ENCODE assay signal across 23 cellular contexts in the genomic region with DNA sequence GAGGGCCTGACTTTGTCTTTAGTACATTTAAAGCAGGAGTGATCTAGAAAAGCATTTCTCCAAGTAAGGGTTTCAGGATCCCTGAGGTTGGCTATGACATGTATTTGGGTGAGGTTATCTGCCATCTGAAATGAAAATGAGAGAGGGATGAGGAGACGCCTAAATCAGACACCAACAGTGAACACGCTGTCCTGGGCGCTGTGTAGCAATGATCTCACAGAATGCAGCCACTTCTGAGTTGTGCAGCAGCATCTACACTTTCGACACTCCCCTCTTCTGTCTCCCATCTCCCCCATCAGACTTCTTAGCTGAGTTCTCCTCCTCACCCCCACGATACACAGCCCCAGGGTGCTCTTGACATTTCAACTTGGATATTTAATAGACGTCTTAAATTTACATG.
DNase-seq lines count a peak whose midpoint lies in the region; ATAC-seq and TF ChIP-seq lines count a peak whose summit lies in the region.
"Had no signal": no experiment of that assay in that cellular context is flagged by ENCODE, and none has a peak within 500 bp of the region (broad histone marks: within the 10 kb centered on the region; RNA-seq: fewer than 3 reads in every experiment).

No MANE protein-coding gene starts in this region.

- no peak overlapping the region for H3K9ac ChIP-seq in mesenchymal stem cell (ENCODE audit: low read length)
- H3K9ac ChIP-seq in rectal smooth muscle tissue (ENCODE audit: low read length) = no peak overlapping the region
- H3K9ac ChIP-seq in mammary epithelial cell (ENCODE audit: insufficient read depth, low read length) = no peak overlapping the region
- H3K9ac ChIP-seq: BLaER1, GM23248 had no signal

- dilution Hi-C loops in mammary epithelial cell (cut with HindIII; ENCODE audit: low sequenced_read_pairs) = no loop called here

- H3K36me3 ChIP-seq in right atrium auricular region = peaks cover 17% of the 10 kb centered on the region
- peaks cover 20 to 52% of the 10 kb centered on the region in 2 experiments for H3K36me3 ChIP-seq in mesenchymal stem cell (ENCODE audit: control insufficient read depth in 1 of 2, insufficient read depth in 2 of 2, low read depth in 1 of 2, low read length in 2 of 2)
- no peaks in the 10 kb centered on the region for H3K36me3 ChIP-seq in rectal smooth muscle tissue (ENCODE audit: control insufficient read depth, insufficient read depth, low read length)
- no peaks in the 10 kb centered on the region for H3K36me3 ChIP-seq in mammary epithelial cell (ENCODE audit: insufficient read depth, low read length)
- H3K36me3 ChIP-seq: BLaER1, HAP-1, MG63, SJSA1 had no signal

- H2BK15ac ChIP-seq in mesenchymal stem cell (ENCODE audit: low read depth, poor library complexity, severe bottlenecking) = no peak overlapping the region

- no peaks in the 10 kb centered on the region for H3K27me3 ChIP-seq in right atrium auricular region
- no peaks in the 10 kb centered on the region for H3K27me3 ChIP-seq in mesenchymal stem cell (ENCODE audit: control insufficient read depth in 1 of 2, insufficient read depth in 1 of 2, low read length in 2 of 2)
- no peaks in the 10 kb centered on the region for H3K27me3 ChIP-seq in rectal smooth muscle tissue (ENCODE audit: control insufficient read depth, insufficient read depth, low read length)
- no peaks in the 10 kb centered on the region for H3K27me3 ChIP-seq in mammary epithelial cell (ENCODE audit: insufficient read depth, low read length)
- H3K27me3 ChIP-seq: BLaER1, MG63, SJSA1 had no signal

- H3K27ac Mint-ChIP-seq in progenitor cell of endocrine pancreas = no peak overlapping the region
- H3K27ac Mint-ChIP-seq in stimulated activated naive CD8-positive, alpha-beta T cell treated with anti-CD3 and anti-CD28 coated beads, Interleukin-15, amount 100 ng/mL, for 72 hours = no peak overlapping the region

- H3K9me3 ChIP-seq in right atrium auricular region (no peaks in the 10 kb centered on the region), mesenchymal stem cell (ENCODE audit: control insufficient read depth, low read length) (no peaks in the 10 kb centered on the region), mammary epithelial cell (replicated peaks; ENCODE audit: insufficient read depth, low read length) (no peaks in the 10 kb centered on the region)
- H3K9me3 ChIP-seq: BLaER1, HAP-1, MG63, SJSA1 had no signal

- no peak overlapping the region for H3K4me3 Mint-ChIP-seq in progenitor cell of endocrine pancreas (ENCODE audit: low read depth)
- H3K4me3 Mint-ChIP-seq in stimulated activated naive CD8-positive, alpha-beta T cell treated with anti-CD3 and anti-CD28 coated beads, Interleukin-15, amount 100 ng/mL, for 72 hours = no peak overlapping the region

- CTCF ChIA-PET in mammary epithelial cell (lab: Charles Lee; ENCODE audit: low non-redundant PET) = no interaction called here

- TF ChIP-seq CTCF in right atrium auricular region (IDR thresholded peaks at IDR 0.05) (no peak), progenitor cell of endocrine pancreas (IDR thresholded peaks at IDR 0.05; ENCODE audit: unreplicated experiment) (no peak), mammary epithelial cell (conservative IDR thresholded peaks at IDR 0.05 in 1 of 2, IDR thresholded peaks at IDR 0.05 in 1 of 2; ENCODE audit: extremely low read depth in 1 of 2, insufficient read depth in 1 of 2, low read depth in 1 of 2, low read length in 2 of 2) (no peak)

- H3K27me3 Mint-ChIP-seq in progenitor cell of endocrine pancreas = no peaks in the 10 kb centered on the region
- H3K27me3 Mint-ChIP-seq in stimulated activated naive CD8-positive, alpha-beta T cell treated with anti-CD3 and anti-CD28 coated beads, Interleukin-15, amount 100 ng/mL, for 72 hours = no peaks in the 10 kb centered on the region

- no peak overlapping the region for H3K4ac ChIP-seq in mesenchymal stem cell (ENCODE audit: low read depth in 1 of 2, low read length in 2 of 2)

- H3K27ac ChIP-seq in right atrium auricular region = peak overlapping the region; percentile 34 to 35
- H3K27ac ChIP-seq in mesenchymal stem cell (ENCODE audit: low read length, poor library complexity, severe bottlenecking) = peak overlapping the region; percentile 34
- H3K27ac ChIP-seq in rectal smooth muscle tissue (ENCODE audit: low read depth, low read length) = peak overlapping the region; percentile 21
- H3K27ac ChIP-seq in mammary epithelial cell (ENCODE audit: insufficient read depth, low read depth, low read length) = no peak overlapping the region
- H3K27ac ChIP-seq: BLaER1, GM23248, PC-9, SJSA1 had no signal

- in situ Hi-C loops in mammary epithelial cell (cut with MboI; ENCODE audit: low sequenced_read_pairs in 2 of 2) = no loop called here

- DNase-seq in right atrium auricular region (ENCODE audit: low spot score) (peak; percentile 53), left ventricle myocardium superior (no peak), mesenchymal stem cell (no peak), progenitor cell of endocrine pancreas (ENCODE audit: low spot score, unreplicated experiment) (no peak), mammary epithelial cell (no peak)
- no peak for DNase-seq in stimulated activated naive CD8-positive, alpha-beta T cell treated with anti-CD3 and anti-CD28 coated beads, Interleukin-15, amount 100 ng/mL, for 72 hours
- DNase-seq: CD4-positive, CD25-positive, alpha-beta regulatory T cell; GM23248; IMR-90; KG1; MG63; NCI-H1105 treated with DMSO at 0.1 percent for 48 hours; NCI-H146; NCI-H1930; NCI-H2107; NCI-H526 treated with DMSO at 0.1 percent for 48 hours; PC-9 had no signal

- no peaks in the 10 kb centered on the region for H4K20me1 ChIP-seq in mammary epithelial cell (ENCODE audit: insufficient read depth, low read length)
- H4K20me1 ChIP-seq: BLaER1 had no signal

- WGBS in mesenchymal stem cell = 86% methylated on average over 6 of the region's 6 CpGs
- WGBS in mammary epithelial cell (ENCODE audit: low coverage, missing lambda C conversion rate) = 49% methylated on average over 6 of the region's 6 CpGs

- H3K36me3 Mint-ChIP-seq in progenitor cell of endocrine pancreas (ENCODE audit: insufficient read depth) = peaks cover 6% of the 10 kb centered on the region

- no peak overlapping the region for H4K8ac ChIP-seq in mesenchymal stem cell (ENCODE audit: low read length)

- ATAC-seq in left ventricle myocardium superior (no peak), GM19351 (IDR thresholded peaks at IDR 0.05; ENCODE audit: unreplicated experiment) (no peak)
- no peak for ATAC-seq in stimulated activated naive CD8-positive, alpha-beta T cell treated with anti-CD3 and anti-CD28 coated beads, Interleukin-15, amount 100 ng/mL, for 72 hours
- ATAC-seq: Right ventricle myocardium inferior had no signal

- no peak overlapping the region for H2BK5ac ChIP-seq in mesenchymal stem cell (ENCODE audit: low read depth, low read length, poor library complexity, severe bottlenecking)

- peak overlapping the region; percentile 45 for H4K91ac ChIP-seq in mesenchymal stem cell (ENCODE audit: low read length)

- peaks cover 61% of the 10 kb centered on the region for H3K79me2 ChIP-seq in mammary epithelial cell (ENCODE audit: insufficient read depth, low read length)

- peaks cover 6% of the 10 kb centered on the region for H3K79me1 ChIP-seq in mesenchymal stem cell (replicated peaks; ENCODE audit: low read length, poor library complexity, severe bottlenecking)

- no peak overlapping the region for H2AK5ac ChIP-seq in mesenchymal stem cell (ENCODE audit: low read length, severe bottlenecking)

- H3K4me2 ChIP-seq in mesenchymal stem cell (ENCODE audit: low read length, poor library complexity, severe bottlenecking) (no peak overlapping the region), mammary epithelial cell (ENCODE audit: insufficient read depth, low read depth, low read length) (no peak overlapping the region)
- H3K4me2 ChIP-seq: BLaER1, PC-9 had no signal

- H2AFZ ChIP-seq in mesenchymal stem cell (ENCODE audit: low read depth, low read length) (no peak overlapping the region), mammary epithelial cell (ENCODE audit: low read depth, low read length) (no peak overlapping the region)
- H2AFZ ChIP-seq: GM23248, PC-9 had no signal

- no peak overlapping the region for H3K18ac ChIP-seq in mesenchymal stem cell (ENCODE audit: low read depth in 1 of 2, low read length in 2 of 2)

- no peaks in the 10 kb centered on the region for H3K9me3 Mint-ChIP-seq in progenitor cell of endocrine pancreas (ENCODE audit: low read depth)
- H3K9me3 Mint-ChIP-seq in stimulated activated naive CD8-positive, alpha-beta T cell treated with anti-CD3 and anti-CD28 coated beads, Interleukin-15, amount 100 ng/mL, for 72 hours = no peaks in the 10 kb centered on the region
- H3K9me3 Mint-ChIP-seq: CD4-positive, CD25-positive, alpha-beta regulatory T cell had no signal

- peaks cover 21% of the 10 kb centered on the region for H3K4me1 Mint-ChIP-seq in progenitor cell of endocrine pancreas (ENCODE audit: low read depth)
- peaks cover 8% of the 10 kb centered on the region for H3K4me1 Mint-ChIP-seq in stimulated activated naive CD8-positive, alpha-beta T cell treated with anti-CD3 and anti-CD28 coated beads, Interleukin-15, amount 100 ng/mL, for 72 hours

- H2BK120ac ChIP-seq in mesenchymal stem cell (ENCODE audit: low read depth, low read length) = no peak overlapping the region

- no peak overlapping the region for H2BK12ac ChIP-seq in mesenchymal stem cell (ENCODE audit: low read length in 2 of 2)

- BruUV-seq in mammary epithelial cell (replicated peaks; lab: Mats Ljungman, UMichigan) = no TSS peak

- H3K4me1 ChIP-seq in right atrium auricular region (peaks cover 0 to 82% of the 10 kb centered on the region in 2 donors), mesenchymal stem cell (ENCODE audit: control insufficient read depth, insufficient read depth, low read depth, low read length) (peaks cover 14% of the 10 kb centered on the region), rectal smooth muscle tissue (ENCODE audit: control insufficient read depth, insufficient read depth, low read length) (peaks cover 38% of the 10 kb centered on the region), mammary epithelial cell (ENCODE audit: insufficient read depth, low read length) (peaks cover 20% of the 10 kb centered on the region)

- intact Hi-C loops in left ventricle myocardium superior (cut with micrococcal nuclease) = no loop called here
- intact Hi-C loops in mammary epithelial cell (cut with micrococcal nuclease) = loop anchor here (5.0 kb wide), 2 partner anchors 318 to 463 kb away; no protein-coding TSS in a partner anchor

- H3K4me3 ChIP-seq in right atrium auricular region (no peak overlapping the region), mesenchymal stem cell (ENCODE audit: insufficient read depth in 1 of 2, low read depth in 1 of 2, low read length in 2 of 2) (no peak overlapping the region), rectal smooth muscle tissue (ENCODE audit: low read length) (no peak overlapping the region), mammary epithelial cell (replicated peaks in 1 of 3; ENCODE audit: insufficient read depth in 1 of 3, low read depth in 2 of 3, low read length in 3 of 3) (no peak overlapping the region)
- H3K4me3 ChIP-seq: BLaER1, GM23248, HAP-1, MG63, PC-9, SJSA1 had no signal

- H3K14ac ChIP-seq in mesenchymal stem cell (ENCODE audit: low read length in 2 of 2) = no peak overlapping the region

- H3K23ac ChIP-seq in mesenchymal stem cell (ENCODE audit: low read length in 2 of 2) = no peak overlapping the region
